18 cellular contexts compared by ENCODE assay signal in the genomic region with DNA sequence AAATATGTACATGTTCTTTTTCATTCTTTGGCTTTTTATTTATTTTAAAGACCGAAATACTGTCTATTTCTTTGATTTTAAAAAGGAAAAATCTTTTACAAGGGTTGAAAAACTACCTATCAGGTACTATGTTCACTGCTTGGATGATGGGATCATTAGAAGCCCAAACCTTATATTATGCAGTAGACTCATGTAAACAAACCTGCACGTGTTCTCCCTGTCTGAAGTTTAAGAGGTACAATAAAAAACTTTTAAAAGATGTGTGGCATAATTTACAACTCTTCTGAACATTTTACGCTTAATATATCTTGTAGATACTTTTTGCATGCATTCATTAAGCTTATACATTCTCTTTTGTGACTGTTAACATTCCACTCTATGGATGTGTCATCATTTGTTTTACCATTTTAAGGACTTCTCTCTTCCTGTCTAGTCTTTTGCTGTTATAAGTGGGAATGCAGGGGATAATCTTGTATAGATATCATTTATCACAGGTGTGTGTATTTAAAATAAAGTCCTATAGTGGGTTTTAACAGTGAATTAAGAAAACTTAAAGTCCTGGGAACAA. TPM values are rescaled to one million over a fixed set of nuclear protein-coding genes. Genes with fewer than 3 reads are reported as not detected.
A peak's percentile ranks its signal among the peaks of the same experiment; 100 is the strongest.
DNase-seq lines count a peak whose midpoint lies in the region; ATAC-seq and TF ChIP-seq lines count a peak whose summit lies in the region.
"Had no signal": no experiment of that assay in that cellular context is flagged by ENCODE, and none has a peak within 500 bp of the region (broad histone marks: within the 10 kb centered on the region; RNA-seq: fewer than 3 reads in every experiment).

No MANE protein-coding gene starts in this region.

- H3K9me3 ChIP-seq in PC-3 (ENCODE audit: low read length): no peaks in the 10 kb centered on the region
- H3K9me3 ChIP-seq: HAP-1, pancreas had no signal

- no peaks in the 10 kb centered on the region for H3K27me3 Mint-ChIP-seq in chondrocyte (ENCODE audit: low read depth)
- no peaks in the 10 kb centered on the region for H3K27me3 Mint-ChIP-seq in naive thymus-derived CD8-positive, alpha-beta T cell

- H2AFZ ChIP-seq in PC-3 (ENCODE audit: low read length): no peak overlapping the region

- peaks cover 100% of the 10 kb centered on the region for H3K79me2 ChIP-seq in PC-3 (ENCODE audit: low read length)

- peaks cover 35% of the 10 kb centered on the region for H3K4me1 Mint-ChIP-seq in chondrocyte (ENCODE audit: low read depth)
- peaks cover 22 to 76% (median 65%) of the 10 kb centered on the region in 4 donors for H3K4me1 Mint-ChIP-seq in naive thymus-derived CD8-positive, alpha-beta T cell

- TF ChIP-seq CTCF in PC-3 (conservative IDR thresholded peaks at IDR 0.05; ENCODE audit: low read depth, low read length) (no peak), chondrocyte (IDR thresholded peaks at IDR 0.05) (no peak)

- ATAC-seq in PC-3 (peak; percentile 91), HG03159 (IDR thresholded peaks at IDR 0.05; ENCODE audit: unreplicated experiment) (no peak)
- no peak for ATAC-seq in naive thymus-derived CD8-positive, alpha-beta T cell
- ATAC-seq: pancreas, Right ventricle myocardium inferior, WTC11 had no signal

- BruUV-seq in PC-3 (replicated peaks; lab: Mats Ljungman, UMichigan): no TSS peak

- peaks cover 33% of the 10 kb centered on the region for H4K20me1 ChIP-seq in PC-3 (ENCODE audit: low read length)

- POLR2A ChIA-PET in PC-3 (lab: Charles Lee; ENCODE audit: unreplicated experiment): interaction anchor here (0.7 kb wide), 1 partner anchor 1322 kb away, joined by 5 read pairs; no protein-coding TSS in a partner anchor
- POLR2A ChIA-PET in naive thymus-derived CD8-positive, alpha-beta T cell (lab: Charles Lee): no interaction called here

- H3K9me3 Mint-ChIP-seq in chondrocyte (ENCODE audit: low read depth): no peaks in the 10 kb centered on the region
- peaks cover 0 to under 1% (median 0%) of the 10 kb centered on the region in 9 donors for H3K9me3 Mint-ChIP-seq in naive thymus-derived CD8-positive, alpha-beta T cell

- H3F3A ChIP-seq in PC-3 (ENCODE audit: low read length, unreplicated experiment): no peaks in the 10 kb centered on the region

- H3K4me2 ChIP-seq in PC-3 (ENCODE audit: low read length): peak overlapping the region; percentile 64

- no peaks in the 10 kb centered on the region for H3K9me2 ChIP-seq in PC-3 (replicated peaks; ENCODE audit: low read length)

- peak overlapping the region; percentile 77 for H3K27ac Mint-ChIP-seq in chondrocyte (ENCODE audit: unreplicated experiment)
- H3K27ac Mint-ChIP-seq in naive thymus-derived CD8-positive, alpha-beta T cell: peak overlapping the region in 6 of 10 donors; percentile 4 to 45 (median 20)
- H3K27ac Mint-ChIP-seq: T-helper 1 cell treated with Interleukin-12 subunit alpha and Interleukin-12 subunit beta and Interleukin-4 antibody, amounts not matched to agents 30 μg/mL and 1 μg/mL, for 36 hours; WTC11 had no signal

- H3K4me1 ChIP-seq in PC-3 (ENCODE audit: insufficient read depth, low read length): peaks cover 27% of the 10 kb centered on the region

- H3K27ac ChIP-seq in PC-3 (ENCODE audit: low read length): peak overlapping the region; percentile 9; the same call in 1 of the 2 replicates
- H3K27ac ChIP-seq: coronary artery, pancreas had no signal

- CTCF ChIA-PET in PC-3 (lab: Charles Lee): interaction anchor here (0.6 to 1.0 kb wide), 3 partner anchors 63 to 93 kb away, joined by 3 to 4 read pairs (median 4); no protein-coding TSS in a partner anchor

- no peak overlapping the region for H3K9ac ChIP-seq in PC-3 (ENCODE audit: low read length)

- H3K27me3 ChIP-seq in PC-3 (ENCODE audit: low read length): no peaks in the 10 kb centered on the region
- H3K27me3 ChIP-seq: pancreas had no signal

- peaks cover 12% of the 10 kb centered on the region for H3K36me3 ChIP-seq in PC-3 (ENCODE audit: low read depth, low read length)
- H3K36me3 ChIP-seq: HAP-1, pancreas had no signal

- H3K36me3 Mint-ChIP-seq in chondrocyte (ENCODE audit: low read depth): peaks cover 5% of the 10 kb centered on the region
- peaks cover 0 to 23% (median 21%) of the 10 kb centered on the region in 3 donors for H3K36me3 Mint-ChIP-seq in naive thymus-derived CD8-positive, alpha-beta T cell

- H3K4me3 Mint-ChIP-seq in chondrocyte (ENCODE audit: unreplicated experiment): no peak overlapping the region
- H3K4me3 Mint-ChIP-seq in naive thymus-derived CD8-positive, alpha-beta T cell: no peak overlapping the region
- H3K4me3 Mint-ChIP-seq: T-helper 1 cell treated with Interleukin-12 subunit alpha and Interleukin-12 subunit beta and Interleukin-4 antibody, amounts not matched to agents 30 μg/mL and 1 μg/mL, for 36 hours; WTC11 had no signal

- H3K4me3 ChIP-seq in PC-3 (ENCODE audit: low read length): peak overlapping the region; percentile 7; the same call in 1 of the 2 replicates
- H3K4me3 ChIP-seq: coronary artery, HAP-1, pancreas had no signal

- intact Hi-C loops in PC-3 (cut with micrococcal nuclease): loop anchor here (2.0 kb wide), 1 partner anchor 32 kb away; no protein-coding TSS in a partner anchor

- DNase-seq in EH (ENCODE audit: low read depth) (peak; percentile 72), PC-3 (peak; percentile 74), chondrocyte (ENCODE audit: low spot score) (no peak), AG08395 (ENCODE audit: low spot score) (no peak), activated gamma-delta T cell (lab: John Stamatoyannopoulos, UW) (no peak)
- no peak for DNase-seq in naive thymus-derived CD8-positive, alpha-beta T cell
- DNase-seq: activated effector memory CD4-positive, alpha-beta T cell treated with Interleukin-2 at 50 U/mL for 16 hours; aorta; NCI-H146; NCI-H226; pancreas; small intestine had no signal

RNA-seq across cellular contexts. Expression of gene MGA, which starts 6.2 kb away (rescaled TPM):
- total RNA-seq in PC-3 (2014; rRNA removed) (19.0 and 21.2 TPM in 2 replicates), chondrocyte (38.0 to 39.4 TPM (median 38.3 TPM) in 3 replicates)
- total RNA-seq in naive thymus-derived CD8-positive, alpha-beta T cell: 10 to 100 TPM; 63.3 to 67.6 TPM
- 10 to 100 TPM; 12.2 to 20.6 (median 13.3) TPM for polyA plus RNA-seq in naive thymus-derived CD8-positive, alpha-beta T cell

Comparison
In these comparisons a context has a peak if more than half of its experiments do, and no peak if none do; other contexts are left out.
1. DNase-seq: peak in EH (single experiment) and PC-3 (single experiment); none in chondrocyte (single experiment), naive thymus-derived CD8-positive, alpha-beta T cell (0 of 10), AG08395 (single experiment) and activated gamma-delta T cell (single experiment).